Comparison of ENCODE assay signal across 9 cellular contexts in the genomic region with DNA sequence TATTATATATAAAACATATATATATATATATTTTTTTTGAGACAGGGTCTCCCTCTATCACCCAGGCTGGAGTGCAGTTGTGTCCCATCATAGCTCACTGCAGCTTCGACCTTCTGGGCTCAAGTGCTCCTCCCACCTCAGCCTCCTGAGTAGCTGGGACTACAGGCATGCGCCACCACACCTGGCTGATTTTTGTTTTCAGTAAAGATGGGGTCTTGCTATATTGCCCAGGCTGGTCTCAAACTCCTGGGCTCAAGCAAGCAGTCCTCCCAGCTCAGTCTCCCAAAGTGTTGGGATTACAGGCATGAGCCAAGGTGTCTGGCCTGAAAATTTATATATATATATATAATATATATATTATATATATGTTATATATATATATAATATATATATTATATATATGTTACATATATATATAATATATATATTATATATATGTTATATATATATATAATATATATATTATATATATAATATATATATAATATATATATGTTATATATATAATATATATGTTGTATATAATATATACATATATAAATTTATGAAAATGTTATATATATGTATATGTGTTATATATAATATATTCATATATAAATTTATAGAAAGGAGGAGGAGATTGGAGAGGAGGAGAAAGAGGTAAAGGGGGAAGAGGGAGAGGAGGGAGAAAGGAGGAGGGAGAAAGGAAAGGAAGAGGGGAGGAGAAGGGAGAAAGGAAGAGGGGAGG. TPM values are rescaled to one million over a fixed set of nuclear protein-coding genes. Genes with fewer than 3 reads are reported as not detected.
DNase-seq lines count a peak whose midpoint lies in the region; ATAC-seq, FAIRE-seq and TF ChIP-seq lines count a peak whose summit lies in the region.
"Not testable (repeated sequence)": the region's sequence is repeated elsewhere in the genome, so short reads cannot be mapped to it uniquely, and the experiment has no call there.
"Had no signal": no experiment of that assay in that cellular context is flagged by ENCODE, and none has a peak within 500 bp of the region (broad histone marks: within the 10 kb centered on the region; RNA-seq: fewer than 3 reads in every experiment).

No MANE protein-coding gene starts in this region.

- H3K36me3 ChIP-seq in kidney (ENCODE audit: control insufficient read depth in 1 of 2, insufficient read depth in 2 of 2, low read length in 2 of 2): not testable (repeated sequence)

- DNase-seq in RCC 7860 (ENCODE audit: low spot score); activated naive CD4-positive, alpha-beta T cell treated with anti-CD3 and anti-CD28 coated beads for 36 hours; MCF 10A (ENCODE audit: unreplicated experiment); kidney; stimulated activated naive CD8-positive, alpha-beta T cell treated with anti-CD3 and anti-CD28 coated beads, Interleukin-15, amount 100 ng/mL, for 72 hours: not testable (repeated sequence)

- H3K27me3 Mint-ChIP-seq in activated naive CD4-positive, alpha-beta T cell treated with anti-CD3 and anti-CD28 coated beads for 36 hours (ENCODE audit: low read depth); MCF 10A (ENCODE audit: insufficient read depth, unreplicated experiment); stimulated activated naive CD8-positive, alpha-beta T cell treated with anti-CD3 and anti-CD28 coated beads, Interleukin-15, amount 100 ng/mL, for 72 hours: not testable (repeated sequence)

- FAIRE-seq in G401.6 (lab: Jason Lieb, UNC) (peak; percentile 56), RCC 7860 (lab: Jason Lieb, UNC) (peak; percentile 93), kidney (lab: Jason Lieb, UNC) (peak; percentile 94)

- H3K9me3 Mint-ChIP-seq in activated naive CD4-positive, alpha-beta T cell treated with anti-CD3 and anti-CD28 coated beads for 36 hours; MCF 10A (ENCODE audit: unreplicated experiment); stimulated activated naive CD8-positive, alpha-beta T cell treated with anti-CD3 and anti-CD28 coated beads, Interleukin-15, amount 100 ng/mL, for 72 hours: not testable (repeated sequence)

- H3K4me3 Mint-ChIP-seq in activated naive CD4-positive, alpha-beta T cell treated with anti-CD3 and anti-CD28 coated beads for 36 hours: peak overlapping the region; percentile 66
- H3K4me3 Mint-ChIP-seq in MCF 10A (ENCODE audit: unreplicated experiment): peak overlapping the region; percentile 50
- H3K4me3 Mint-ChIP-seq in stimulated activated naive CD8-positive, alpha-beta T cell treated with anti-CD3 and anti-CD28 coated beads, Interleukin-15, amount 100 ng/mL, for 72 hours: peak overlapping the region; percentile 60 to 63

- POLR2A ChIA-PET in MCF 10A (lab: Yijun Ruan, JAX): not testable (repeated sequence)

- BruUV-seq in MCF 10A (replicated peaks; lab: Mats Ljungman, UMichigan): not testable (repeated sequence)

- not testable (repeated sequence) for H3K9ac ChIP-seq in kidney (ENCODE audit: low read length in 2 of 2)

- H3K27ac ChIP-seq in kidney (ENCODE audit: low read depth in 2 of 2, low read length in 2 of 2): not testable (repeated sequence)

- not testable (repeated sequence) for H3K4me3 ChIP-seq in kidney (ENCODE audit: low read length in 2 of 2)

- intact Hi-C loops in activated naive CD4-positive, alpha-beta T cell treated with anti-CD3 and anti-CD28 coated beads for 36 hours (cut with micrococcal nuclease): loop anchor here (5.0 kb wide), 1 partner anchor 53 kb away; the partner anchor contains the start of gene DENND1C
- intact Hi-C loops in MCF 10A (cut with micrococcal nuclease); kidney (cut with DNase I): not testable (repeated sequence)

- peaks cover 20% of the 10 kb centered on the region for H3K4me1 Mint-ChIP-seq in activated naive CD4-positive, alpha-beta T cell treated with anti-CD3 and anti-CD28 coated beads for 36 hours (ENCODE audit: low read depth)
- H3K4me1 Mint-ChIP-seq in MCF 10A (ENCODE audit: insufficient read depth, unreplicated experiment): not testable (repeated sequence)
- peaks cover 31% of the 10 kb centered on the region for H3K4me1 Mint-ChIP-seq in stimulated activated naive CD8-positive, alpha-beta T cell treated with anti-CD3 and anti-CD28 coated beads, Interleukin-15, amount 100 ng/mL, for 72 hours

- H3K27ac Mint-ChIP-seq in activated naive CD4-positive, alpha-beta T cell treated with anti-CD3 and anti-CD28 coated beads for 36 hours; MCF 10A (ENCODE audit: low read depth, unreplicated experiment); stimulated activated naive CD8-positive, alpha-beta T cell treated with anti-CD3 and anti-CD28 coated beads, Interleukin-15, amount 100 ng/mL, for 72 hours: not testable (repeated sequence)

- H3K9me3 ChIP-seq in kidney (ENCODE audit: control insufficient read depth in 1 of 2, low read length in 2 of 2): not testable (repeated sequence)

- not testable (repeated sequence) for H3K36me3 Mint-ChIP-seq in activated naive CD4-positive, alpha-beta T cell treated with anti-CD3 and anti-CD28 coated beads for 36 hours (ENCODE audit: low read depth); MCF 10A (ENCODE audit: insufficient read depth, unreplicated experiment)

- not testable (repeated sequence) for ATAC-seq in stimulated activated naive CD8-positive, alpha-beta T cell treated with anti-CD3 and anti-CD28 coated beads, Interleukin-15, amount 100 ng/mL, for 72 hours

- CTCF ChIA-PET in activated naive CD4-positive, alpha-beta T cell treated with anti-CD3 and anti-CD28 coated beads for 36 hours (lab: Charles Lee): interaction anchor here (0.7 kb wide), 1 partner anchor 395 kb away, joined by 3 read pairs; no protein-coding TSS in a partner anchor
- CTCF ChIA-PET in MCF 10A (lab: Yijun Ruan, JAX): interaction anchor here (0.6 kb wide), 1 partner anchor 299 kb away, joined by 3 read pairs; no protein-coding TSS in a partner anchor

- TF ChIP-seq CTCF in MCF 10A (IDR thresholded peaks at IDR 0.05; ENCODE audit: unreplicated experiment); kidney (IDR thresholded peaks at IDR 0.05; ENCODE audit: borderline replicate concordance, extremely low read depth, insufficient read depth): not testable (repeated sequence)

- H3K4me1 ChIP-seq in kidney (ENCODE audit: control insufficient read depth in 1 of 2, insufficient read depth in 1 of 2, low read depth in 1 of 2, low read length in 2 of 2): not testable (repeated sequence)

RNA-seq across cellular contexts. Expression of gene KHSRP, which starts 4.2 kb away (rescaled TPM):
- total RNA-seq in activated naive CD4-positive, alpha-beta T cell treated with anti-CD3 and anti-CD28 coated beads for 36 hours: 100 to 1,000 TPM; 290 to 296 TPM
- 269 and 278 TPM in 2 replicates for total RNA-seq in MCF 10A (2022)
- 175 TPM for total RNA-seq in kidney
- polyA plus RNA-seq in kidney (ENCODE audit: insufficient read depth, low read depth, low replicate concordance): 52.9 TPM

RNA-seq across cellular contexts. Expression of gene SLC25A41, which starts 4.7 kb away (rescaled TPM):
- not detected for total RNA-seq in activated naive CD4-positive, alpha-beta T cell treated with anti-CD3 and anti-CD28 coated beads for 36 hours
- total RNA-seq in MCF 10A (2022): not detected in 2 replicates
- total RNA-seq in kidney: 0.28 TPM
- 0.69 TPM for polyA plus RNA-seq in kidney (ENCODE audit: insufficient read depth, low read depth, low replicate concordance)
- total RNA-seq: CD4-positive, alpha-beta memory T cell; H1 had no signal
- polyA plus RNA-seq: CD14-positive monocyte; CD4-positive, alpha-beta memory T cell had no signal

RNA-seq across cellular contexts. Expression of gene SLC25A23, which starts 30.7 kb away (rescaled TPM):
- 10 to 100 TPM; 16.2 to 18.2 TPM for total RNA-seq in activated naive CD4-positive, alpha-beta T cell treated with anti-CD3 and anti-CD28 coated beads for 36 hours
- total RNA-seq in MCF 10A (2022): 14.5 and 21.3 TPM in 2 replicates
- total RNA-seq in kidney: 76.6 TPM
- 69.2 TPM for polyA plus RNA-seq in kidney (ENCODE audit: insufficient read depth, low read depth, low replicate concordance)

RNA-seq across cellular contexts. Expression of gene CRB3, which starts 35.2 kb away (rescaled TPM):
- total RNA-seq in activated naive CD4-positive, alpha-beta T cell treated with anti-CD3 and anti-CD28 coated beads for 36 hours: 1 to 10 TPM; 1.2 to 1.4 TPM
- 13.6 and 15.6 TPM in 2 replicates for total RNA-seq in MCF 10A (2022)
- total RNA-seq in kidney: 58.2 TPM
- polyA plus RNA-seq in kidney (ENCODE audit: insufficient read depth, low read depth, low replicate concordance): 51.9 TPM
- polyA plus RNA-seq: CD14-positive monocyte had no signal

RNA-seq across cellular contexts. Expression of gene GTF2F1, which starts 35.9 kb away (rescaled TPM):
- total RNA-seq in activated naive CD4-positive, alpha-beta T cell treated with anti-CD3 and anti-CD28 coated beads for 36 hours: 10 to 100 TPM; 53.5 to 63.0 TPM
- total RNA-seq in MCF 10A (2022) (65.6 and 84.8 TPM in 2 replicates), kidney (61.7 TPM)
- polyA plus RNA-seq in kidney (ENCODE audit: insufficient read depth, low read depth, low replicate concordance): 44.1 TPM
